In the genomic region with DNA sequence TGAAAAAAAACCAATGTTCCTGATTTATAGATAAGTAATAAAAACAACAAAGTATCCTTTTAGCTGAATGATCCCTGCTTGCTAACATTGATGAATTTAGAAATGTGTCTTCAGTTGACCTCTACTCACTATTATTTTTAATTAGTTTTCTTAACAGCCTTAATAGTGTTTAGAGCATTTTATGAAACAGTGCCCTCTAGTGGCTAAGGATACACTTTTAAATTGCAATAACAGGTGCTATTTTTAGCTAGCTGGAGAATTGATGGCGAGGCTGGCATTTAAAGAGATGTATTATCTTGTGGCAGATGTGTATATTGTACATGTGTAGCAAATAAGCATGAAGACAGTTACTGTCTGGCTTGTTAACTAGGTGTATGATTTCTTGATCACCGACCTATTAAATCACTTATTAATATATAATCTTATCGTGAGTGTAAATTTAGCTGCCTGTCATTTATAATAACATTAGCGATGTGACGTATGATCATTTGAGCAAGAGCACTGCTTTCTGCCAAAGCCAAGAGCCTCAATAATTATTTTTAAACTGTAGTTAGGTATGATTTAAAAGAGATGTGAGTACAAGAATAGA, we compare ENCODE assay signal across 9 cellular contexts.
DNase-seq lines count a peak whose midpoint lies in the region; FAIRE-seq and TF ChIP-seq lines count a peak whose summit lies in the region.
"Had no signal": no experiment of that assay in that cellular context is flagged by ENCODE, and none has a peak within 500 bp of the region (broad histone marks: within the 10 kb centered on the region; RNA-seq: fewer than 3 reads in every experiment).

No MANE protein-coding gene starts in this region.

- FAIRE-seq in HTR-8/SVneo (lab: Jason Lieb, UNC) = no peak

- no peaks in the 10 kb centered on the region for H3K36me3 ChIP-seq in transverse colon

- in situ Hi-C loops in transverse colon (cut with MboI; ENCODE audit: low pct_ligation_motif_present in 1 of 4, low pct_unique_long_range_greater_than_20kb in 1 of 4, low sequenced_read_pairs in 3 of 4) = no loop called here

- H3K27me3 ChIP-seq in transverse colon = no peaks in the 10 kb centered on the region

- no peaks in the 10 kb centered on the region for H3K9me3 ChIP-seq in transverse colon

- peak; percentile 38 to 70 (median 51) for TF ChIP-seq CTCF in transverse colon (IDR thresholded peaks at IDR 0.05)

- H3K4me1 ChIP-seq in transverse colon = no peaks in the 10 kb centered on the region

- no peak for TF ChIP-seq EP300 in transverse colon (IDR thresholded peaks at IDR 0.05; ENCODE audit: low read depth)

- 51 to 55% methylated on average over 5 of the region's 5 CpGs for WGBS in transverse colon (ENCODE audit: low coverage in 1 of 2), 2 donors

- H3K4me3 ChIP-seq in transverse colon = no peak overlapping the region

- no peak for TF ChIP-seq POLR2A in transverse colon (IDR thresholded peaks at IDR 0.05)

- intact Hi-C loops in transverse colon (cut with DNase I; ENCODE audit: low total_unique reads) = no loop called here

- no peak overlapping the region for H3K27ac ChIP-seq in transverse colon

- DNase-seq in DMS153 treated with DMSO at 0.1 percent for 48 hours (lab: John Stamatoyannopoulos, UW; ENCODE audit: unreplicated experiment) (peak; percentile 13), DMS153 (lab: John Stamatoyannopoulos, UW) (no peak), LoVo (ENCODE audit: low spot score) (peak; percentile 61), SHP77 (lab: John Stamatoyannopoulos, UW) (peak; percentile 12 to 27), glomerular endothelial cell (ENCODE audit: extremely low read depth, low read depth, low spot score) (peak; percentile 14), transverse colon (no peak), HTR-8/SVneo (ENCODE audit: insufficient read length, low spot score) (no peak)
- no peak for DNase-seq in activated CD4-positive, alpha-beta T cell treated with anti-CD3 and anti-CD28 coated beads, Interleukin-2, amount 50 U/mL, for 1 hour
- DNase-seq: activated B cell treated with CpG ODN at 0.5 μM for 24 hours had no signal

Comparison
In these comparisons a context has a peak if more than half of its experiments do, and no peak if none do; other contexts are left out.
1. DNase-seq: peak in DMS153 treated with DMSO at 0.1 percent for 48 hours (single experiment), LoVo (single experiment), SHP77 (2 of 2) and glomerular endothelial cell (single experiment); none in DMS153 (single experiment), transverse colon (single experiment), activated CD4-positive, alpha-beta T cell treated with anti-CD3 and anti-CD28 coated beads, Interleukin-2, amount 50 U/mL, for 1 hour (single experiment) and HTR-8/SVneo (single experiment).